ENCODE assay signal across 8 cellular contexts in the genomic region with DNA sequence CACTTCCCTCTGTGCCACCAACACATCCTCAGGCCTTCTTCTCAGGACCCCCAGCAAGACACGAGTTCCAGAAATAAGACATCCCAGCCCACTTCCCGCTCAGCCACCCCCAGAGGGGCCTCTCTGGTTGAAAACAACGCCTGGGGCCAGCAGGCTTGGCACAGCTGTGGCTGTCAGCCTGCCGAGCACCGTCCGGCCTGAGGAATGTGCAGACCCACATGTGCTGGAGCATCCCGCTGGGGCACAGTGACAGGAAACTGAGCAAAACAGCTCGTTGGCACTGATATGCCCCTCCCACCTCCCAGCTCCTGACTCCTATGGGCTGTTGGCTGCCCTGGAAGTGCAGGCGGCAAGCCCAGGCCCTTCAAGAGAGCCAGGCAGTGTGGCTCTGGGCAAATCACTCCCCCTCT. TPM values are rescaled to one million over a fixed set of nuclear protein-coding genes. Genes with fewer than 3 reads are reported as not detected.
DNase-seq lines count a peak whose midpoint lies in the region; ATAC-seq and TF ChIP-seq lines count a peak whose summit lies in the region.

No MANE protein-coding gene starts in this region.

- intact Hi-C loops in prostate gland (cut with DNase I) = no loop called here

- DNase-seq in SIG-M5 treated with dmso at 0.1 percent for 504 hours (lab: John Stamatoyannopoulos, UW; ENCODE audit: unreplicated experiment) (peak; percentile 11), SIG-M5 (lab: John Stamatoyannopoulos, UW) (no peak), Peyer's patch (peak in 2 of 3 donors; percentile 46 to 58), myocyte (ENCODE audit: low read depth) (peak; percentile 86), prostate gland (ENCODE audit: low spot score) (no peak), SHP77 (lab: John Stamatoyannopoulos, UW) (no peak)
- DNase-seq in effector memory CD4-positive, alpha-beta T cell = no peak

- H3K4me1 ChIP-seq in Peyer's patch = peaks cover 14 to 53% (median 34%) of the 10 kb centered on the region in 4 donors
- H3K4me1 ChIP-seq in effector memory CD4-positive, alpha-beta T cell (ENCODE audit: control insufficient read depth, insufficient read depth, low read length, poor library complexity, severe bottlenecking) = peaks cover 61% of the 10 kb centered on the region
- H3K4me1 ChIP-seq in prostate gland (replicated peaks) = peaks cover 4% of the 10 kb centered on the region

- 8% methylated on average over 9 of the region's 9 CpGs for WGBS in prostate gland

- peak overlapping the region; percentile 83 to 93 (median 84) for H3K27ac ChIP-seq in Peyer's patch
- peak overlapping the region; percentile 89 for H3K27ac ChIP-seq in effector memory CD4-positive, alpha-beta T cell (ENCODE audit: insufficient read depth, low read length, poor library complexity, severe bottlenecking)
- peak overlapping the region in 1 of 2 donors; percentile 66 for H3K27ac ChIP-seq in prostate gland

- H3K36me3 ChIP-seq in Peyer's patch (no peaks in the 10 kb centered on the region), prostate gland (no peaks in the 10 kb centered on the region)
- H3K36me3 ChIP-seq in effector memory CD4-positive, alpha-beta T cell (ENCODE audit: control insufficient read depth, insufficient read depth, low read length) = peaks cover 6% of the 10 kb centered on the region

- TF ChIP-seq POLR2A in Peyer's patch (IDR thresholded peaks at IDR 0.05) (no peak), prostate gland (IDR thresholded peaks at IDR 0.05) (no peak)

- H3K4me3 ChIP-seq in Peyer's patch (peak overlapping the region; percentile 78 to 86 (median 80)), prostate gland (no peak overlapping the region)
- peak overlapping the region; percentile 67 for H3K4me3 ChIP-seq in effector memory CD4-positive, alpha-beta T cell (ENCODE audit: insufficient read depth, low read depth, low read length, poor library complexity, severe bottlenecking)

- ATAC-seq in HG03439 (IDR thresholded peaks at IDR 0.05; ENCODE audit: unreplicated experiment) = no peak

- no peak for TF ChIP-seq CTCF in Peyer's patch (IDR thresholded peaks at IDR 0.05)
- TF ChIP-seq CTCF in prostate gland (IDR thresholded peaks at IDR 0.05) = no peak

- H3K27me3 ChIP-seq in Peyer's patch (no peaks in the 10 kb centered on the region), prostate gland (replicated peaks; ENCODE audit: insufficient read depth) (no peaks in the 10 kb centered on the region)
- H3K27me3 ChIP-seq in effector memory CD4-positive, alpha-beta T cell (replicated peaks; ENCODE audit: control insufficient read depth, insufficient read depth, low read length, poor library complexity, severe bottlenecking) = no peaks in the 10 kb centered on the region

- H3K9me3 ChIP-seq in Peyer's patch (no peaks in the 10 kb centered on the region), prostate gland (no peaks in the 10 kb centered on the region)
- H3K9me3 ChIP-seq in effector memory CD4-positive, alpha-beta T cell (ENCODE audit: control insufficient read depth, low read length) = no peaks in the 10 kb centered on the region

RNA-seq across cellular contexts. Expression of a gene that starts 1.4 kb away (rescaled TPM):
- 10 to 100 TPM in 3 of 4 donors, 1 to 10 TPM in 1; 7.2 to 35.5 (median 13.1) TPM for total RNA-seq in Peyer's patch
- 5.2 and 5.9 TPM in 2 replicates for total RNA-seq in myocyte
- polyA plus RNA-seq in myocyte (2012) = 2.3 TPM
- total RNA-seq in prostate gland = 10 to 100 TPM in 1 of 2 donors, 1 to 10 TPM in 1; 3.4 to 29.5 TPM

RNA-seq across cellular contexts. Expression of a gene that starts 19.8 kb away (rescaled TPM):
- total RNA-seq in Peyer's patch (10 to 100 TPM; 24.8 to 42.7 (median 29.5) TPM), myocyte (67.1 and 69.5 TPM in 2 replicates), prostate gland (10 to 100 TPM; 56.2 to 93.0 TPM)
- polyA plus RNA-seq in myocyte (2012) = 63.7 TPM

Comparison
In these comparisons a context has a peak if more than half of its experiments do, and no peak if none do; other contexts are left out.
1. DNase-seq: peak in SIG-M5 treated with dmso at 0.1 percent for 504 hours (single experiment), Peyer's patch (2 of 3) and myocyte (single experiment); none in SIG-M5 (single experiment), effector memory CD4-positive, alpha-beta T cell (0 of 3), prostate gland (single experiment) and SHP77 (0 of 2).
2. H3K4me3 ChIP-seq: peak in Peyer's patch (4 of 4) and effector memory CD4-positive, alpha-beta T cell (single experiment); none in prostate gland (0 of 2).